Comparison of ENCODE assay signal across 10 cellular contexts in the genomic region with DNA sequence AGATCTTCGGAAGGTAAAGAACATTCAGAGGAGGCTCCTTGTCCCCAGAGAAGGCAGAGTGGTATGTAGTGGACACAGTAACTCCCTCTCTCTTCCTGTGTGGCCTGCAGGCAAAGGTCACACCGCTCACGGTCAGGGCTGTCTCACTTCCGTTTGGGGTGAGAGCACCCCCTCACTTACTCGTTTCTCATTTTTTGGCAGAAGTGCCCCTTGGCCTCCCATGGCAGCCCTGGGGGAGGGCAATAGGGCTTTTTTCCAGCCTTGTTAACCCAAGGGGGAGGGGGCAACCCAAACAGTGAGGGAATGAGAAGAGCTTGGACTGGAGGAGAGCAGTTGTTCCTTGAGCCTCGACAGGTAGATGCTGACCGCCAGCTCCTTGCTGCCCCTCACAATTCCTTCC. TPM values are rescaled to one million over a fixed set of nuclear protein-coding genes. Genes with fewer than 3 reads are reported as not detected.
A peak's percentile ranks its signal among the peaks of the same experiment; 100 is the strongest.
DNase-seq lines count a peak whose midpoint lies in the region; ATAC-seq and TF ChIP-seq lines count a peak whose summit lies in the region.
"Had no signal": no experiment of that assay in that cellular context is flagged by ENCODE, and none has a peak within 500 bp of the region (broad histone marks: within the 10 kb centered on the region; RNA-seq: fewer than 3 reads in every experiment).

No MANE protein-coding gene starts in this region.

- peak overlapping the region; percentile 10 to 99 (median 76) for H3K27ac ChIP-seq in heart left ventricle
- H3K27ac ChIP-seq in skin epidermis = peak overlapping the region in 17 of 21 experiments; percentile 1 to 81 (median 62)

- DNase-seq in NOMO-1 treated with DMSO at 0.1 percent for 48 hours (lab: John Stamatoyannopoulos, UW; ENCODE audit: unreplicated experiment) = peak; percentile 50
- DNase-seq in heart left ventricle = peak; percentile 33 to 70 (median 50)
- DNase-seq in SIG-M5 (lab: John Stamatoyannopoulos, UW) = no peak
- no peak for DNase-seq in stimulated activated CD4-positive, alpha-beta T cell treated with anti-CD3 and anti-CD28 coated beads, Interleukin-15, amount 100 ng/mL, for 24 hours
- DNase-seq in HT-29 (ENCODE audit: low spot score) = no peak
- DNase-seq: NCI-H1092 had no signal

- H3K36me3 ChIP-seq in heart left ventricle = no peaks in the 10 kb centered on the region

- peak overlapping the region in 1 of 12 donors; percentile 7 for H3K4me3 ChIP-seq in heart left ventricle
- H3K4me3 ChIP-seq in skin epidermis = no peak overlapping the region

- intact Hi-C loops in heart left ventricle (cut with DNase I) = loop anchor here in 1 of 10 donors (5.0 kb wide), 1 partner anchor 36 kb away; no protein-coding TSS in a partner anchor

- no peak for TF ChIP-seq CTCF in heart left ventricle (IDR thresholded peaks at IDR 0.05)

- no peaks in the 10 kb centered on the region for H3K9me3 ChIP-seq in heart left ventricle

- peaks cover 0 to 95% (median 27%) of the 10 kb centered on the region in 12 donors for H3K4me1 ChIP-seq in heart left ventricle

- peak; percentile 45 for ATAC-seq in GM18511 (IDR thresholded peaks at IDR 0.05; ENCODE audit: unreplicated experiment)
- peak; percentile 15 to 68 (median 57) for ATAC-seq in heart left ventricle
- ATAC-seq in GM21619 (IDR thresholded peaks at IDR 0.05; ENCODE audit: unreplicated experiment) = no peak

- TF ChIP-seq POLR2A in heart left ventricle (IDR thresholded peaks at IDR 0.05) = no peak

- WGBS in heart left ventricle, 4 donors = 53 to 61% (median 57%) methylated on average over 5 to 7 of the region's 7 CpGs

- no peaks in the 10 kb centered on the region for H3K27me3 ChIP-seq in heart left ventricle

RNA-seq across cellular contexts. Expression of a gene that starts 31.8 kb away (rescaled TPM):
- 100 to 1,000 TPM in 2 of 9 donors, 10 to 100 TPM in 7; 30.3 to 214 (median 54.7) TPM for total RNA-seq in heart left ventricle
- 10 to 100 TPM; 28.8 to 95.6 TPM for polyA plus RNA-seq in heart left ventricle
- 0.13 TPM in 1 of 2 replicates, not detected in the other for total RNA-seq in HT-29 (2014; rRNA removed; shearing (Covaris generic))
- polyA plus RNA-seq: neural cell had no signal

Comparison
In these comparisons a context has a peak if more than half of its experiments do, and no peak if none do; other contexts are left out.
1. DNase-seq: peak in NOMO-1 treated with DMSO at 0.1 percent for 48 hours (single experiment) and heart left ventricle (5 of 5); none in SIG-M5 (single experiment), stimulated activated CD4-positive, alpha-beta T cell treated with anti-CD3 and anti-CD28 coated beads, Interleukin-15, amount 100 ng/mL, for 24 hours (single experiment) and HT-29 (single experiment).
2. RNA of a gene that starts 31.8 kb away (total RNA-seq): 30.3 to 214 TPM in heart left ventricle; 0.13 TPM in HT-29; every median in the first group is over 10 times any median in the second.